In genomic region chr18:6741290-6741689, GRCh38 we compare ENCODE assay signal across 10 cellular contexts. TPM values are rescaled to one million over a fixed set of nuclear protein-coding genes. Genes with fewer than 3 reads are reported as not detected.
A peak's percentile ranks its signal among the peaks of the same experiment; 100 is the strongest.
DNase-seq lines count a peak whose midpoint lies in the region; ATAC-seq and TF ChIP-seq lines count a peak whose summit lies in the region.
"Had no signal": no experiment of that assay in that cellular context is flagged by ENCODE, and none has a peak within 500 bp of the region (broad histone marks: within the 10 kb centered on the region; RNA-seq: fewer than 3 reads in every experiment).

No MANE protein-coding gene starts in this region.

- H3K27me3 Mint-ChIP-seq in HFFc6 (ENCODE audit: insufficient read depth): peaks cover 2% of the 10 kb centered on the region
- H3K27me3 Mint-ChIP-seq in MCF 10A (ENCODE audit: insufficient read depth, unreplicated experiment): no peaks in the 10 kb centered on the region
- H3K27me3 Mint-ChIP-seq: activated B cell treated with CpG ODN at 0.5 μM for 24 hours had no signal

- no peaks in the 10 kb centered on the region for H3K36me3 ChIP-seq in kidney epithelial cell (ENCODE audit: control insufficient read depth, insufficient read depth, low read length)

- no peak overlapping the region for H3K4me3 Mint-ChIP-seq in HFFc6
- H3K4me3 Mint-ChIP-seq in MCF 10A (ENCODE audit: unreplicated experiment): no peak overlapping the region
- H3K4me3 Mint-ChIP-seq: activated B cell treated with CpG ODN at 0.5 μM for 24 hours had no signal

- intact Hi-C loops in MCF 10A (cut with micrococcal nuclease): loop anchor here (10.0 kb wide), 1 partner anchor 176 kb away; no protein-coding TSS in a partner anchor

- POLR2A ChIA-PET in MCF 10A (lab: Yijun Ruan, JAX): interaction anchor here (0.6 to 1.7 kb wide), 6 partner anchors 11 to 1203 kb away, joined by 3 to 18 read pairs (median 4); partner anchors contain the start of gene ARHGAP28

- no peaks in the 10 kb centered on the region for H3K27me3 ChIP-seq in kidney epithelial cell (ENCODE audit: control insufficient read depth, insufficient read depth, low read length)

- H3K36me3 Mint-ChIP-seq in HFFc6 (ENCODE audit: low read depth) (no peaks in the 10 kb centered on the region), MCF 10A (ENCODE audit: insufficient read depth, unreplicated experiment) (no peaks in the 10 kb centered on the region)

- peaks cover 13% of the 10 kb centered on the region; the same call in 1 of the 2 replicates for H3K9me3 Mint-ChIP-seq in HFFc6
- H3K9me3 Mint-ChIP-seq in MCF 10A (ENCODE audit: unreplicated experiment): no peaks in the 10 kb centered on the region
- H3K9me3 Mint-ChIP-seq: activated B cell treated with CpG ODN at 0.5 μM for 24 hours had no signal

- CTCF ChIA-PET in MCF 10A (lab: Yijun Ruan, JAX): interaction anchor here (0.5 to 2.5 kb wide), 4 partner anchors 9 to 381 kb away, joined by 3 to 7 read pairs (median 3); partner anchors contain the start of gene ARHGAP28

- ATAC-seq in HG03159 (IDR thresholded peaks at IDR 0.05; ENCODE audit: unreplicated experiment) (no peak), GM21515 (IDR thresholded peaks at IDR 0.05; ENCODE audit: unreplicated experiment) (no peak)

- H3K27ac Mint-ChIP-seq in HFFc6 (peak overlapping the region; percentile 45; the same call in 1 of the 2 replicates), MCF 10A (ENCODE audit: low read depth, unreplicated experiment) (peak overlapping the region; percentile 64)
- H3K27ac Mint-ChIP-seq: activated B cell treated with CpG ODN at 0.5 μM for 24 hours had no signal

- no TSS peak for BruUV-seq in MCF 10A (replicated peaks; lab: Mats Ljungman, UMichigan)

- H3K4me1 Mint-ChIP-seq in HFFc6 (ENCODE audit: low read depth) (no peaks in the 10 kb centered on the region; the same call in 1 of the 2 replicates), MCF 10A (ENCODE audit: insufficient read depth, unreplicated experiment) (peaks cover 32% of the 10 kb centered on the region)
- H3K4me1 Mint-ChIP-seq: activated B cell treated with CpG ODN at 0.5 μM for 24 hours had no signal

- H3K4me3 ChIP-seq in kidney epithelial cell (ENCODE audit: low read depth, low read length): no peak overlapping the region

- TF ChIP-seq CTCF in HFFc6 (IDR thresholded peaks at IDR 0.05): no peak
- TF ChIP-seq CTCF in MCF 10A (IDR thresholded peaks at IDR 0.05; ENCODE audit: unreplicated experiment): no peak
- no peak for TF ChIP-seq CTCF in kidney epithelial cell (IDR thresholded peaks at IDR 0.05; ENCODE audit: insufficient read depth, low read length, poor library complexity, severe bottlenecking)

- peak; percentile 75 for DNase-seq in HFFc6
- DNase-seq in MCF 10A (ENCODE audit: unreplicated experiment): peak; percentile 94
- peak; percentile 93 for DNase-seq in kidney epithelial cell (ENCODE audit: low read depth)
- peak; percentile 22 for DNase-seq in superior temporal gyrus (ENCODE audit: extremely low spot score)
- DNase-seq in GF-D8 (lab: John Stamatoyannopoulos, UW): no peak
- DNase-seq in NCI-H128 (lab: John Stamatoyannopoulos, UW; ENCODE audit: unreplicated experiment): no peak
- DNase-seq: activated B cell treated with CpG ODN at 0.5 μM for 24 hours, NCI-H1417 had no signal

RNA-seq across cellular contexts. Expression of gene ARHGAP28, which starts 11.8 kb away (rescaled TPM):
- total RNA-seq in HFFc6 (2021; fragmentation: NEBNext Ultra II Directional; extraction: Animal tissue kit (Norgen Biotek cat#: 25700)): under 1 TPM in 5 of 6 experiments, not detected in 1; 0.05 to 0.97 (median 0.39) TPM
- total RNA-seq in MCF 10A (2022) (1.9 and 3.0 TPM in 2 replicates), kidney epithelial cell (4.6 and 6.0 TPM in 2 replicates)
- total RNA-seq: activated B cell treated with CpG ODN at 0.5 μM for 24 hours had no signal

Comparison
In these comparisons a context has a peak if more than half of its experiments do, and no peak if none do; other contexts are left out.
1. DNase-seq: peak in HFFc6 (single experiment), MCF 10A (single experiment), kidney epithelial cell (single experiment) and superior temporal gyrus (single experiment); none in GF-D8 (single experiment) and NCI-H128 (single experiment).